In genomic region chr5:172454355-172455086, GRCh38 we compare ENCODE assay signal across 1 cellular context.
A peak's percentile ranks its signal among the peaks of the same experiment; 100 is the strongest.
TF ChIP-seq lines count a peak whose summit lies in the region.

Gene SH3PXD2B, minus strand, starts transcription at chr5:172454525. Its CDS starts 173 bp downstream, at chr5:172454352.

TF ChIP-seq in HepG2, 621 proteins besides CTCF, POLR2A, EP300 and RAD21 (continued from another document and continues in another):
- TF ChIP-seq ZNF710 (CRISPR knock-in tag; IDR thresholded peaks at IDR 0.05; ENCODE audit: borderline replicate concordance), result peak; percentile 37; the same call in 1 of the 2 replicates
- no peak for TF ChIP-seq NFIB (CRISPR knock-in tag; IDR thresholded peaks at IDR 0.05; ENCODE audit: borderline replicate concordance)
- TF ChIP-seq RAD51 (IDR thresholded peaks at IDR 0.05; ENCODE audit: borderline replicate concordance), result no peak
- 0 out of 4 replicates have a peak, but pooled peaks of 1 of the 2 experiments have one; percentile 36 for TF ChIP-seq KLF16 (CRISPR knock-in tag; IDR thresholded peaks at IDR 0.05)
- TF ChIP-seq ZNF446 (CRISPR knock-in tag; IDR thresholded peaks at IDR 0.05), result no peak
- peak; percentile 75 for TF ChIP-seq CHD4 (IDR thresholded peaks at IDR 0.05; ENCODE audit: borderline replicate concordance, low read length)
- TF ChIP-seq ZNF629 (CRISPR knock-in tag; conservative IDR thresholded peaks at IDR 0.05), result 0 out of 2 replicates have a peak, but pooled peaks have one; percentile 12
- peak; percentile 32 for TF ChIP-seq MAX (IDR thresholded peaks at IDR 0.05)
- 0 out of 2 replicates have a peak, but pooled peaks have one; percentile 11 for TF ChIP-seq ZNF770 (CRISPR knock-in tag; IDR thresholded peaks at IDR 0.05)
- TF ChIP-seq HDAC1 (CRISPR knock-in tag; IDR thresholded peaks at IDR 0.05), result peak; percentile 40; the same call in 1 of the 2 replicates
- no peak for TF ChIP-seq PCBP1 (IDR thresholded peaks at IDR 0.05; ENCODE audit: borderline replicate concordance, low read depth, low read length)
- TF ChIP-seq ELF1 (CRISPR knock-in tag; IDR thresholded peaks at IDR 0.05), result no peak
- TF ChIP-seq ZBTB39 (CRISPR knock-in tag; IDR thresholded peaks at IDR 0.05), result no peak
- peak; percentile 13; the same call in 1 of the 2 replicates for TF ChIP-seq TARDBP (CRISPR knock-in tag; IDR thresholded peaks at IDR 0.05)
- TF ChIP-seq ZBTB4 (CRISPR knock-in tag; IDR thresholded peaks at IDR 0.05; ENCODE audit: borderline replicate concordance), result peak; percentile 41; the same call in 1 of the 2 replicates
- TF ChIP-seq LBX2 (CRISPR knock-in tag; IDR thresholded peaks at IDR 0.05; ENCODE audit: borderline replicate concordance), result no peak
- no peak for TF ChIP-seq TFE3 (CRISPR knock-in tag; IDR thresholded peaks at IDR 0.05)
- TF ChIP-seq ZNF614 (CRISPR knock-in tag; IDR thresholded peaks at IDR 0.05; ENCODE audit: borderline replicate concordance), result 0 out of 2 replicates have a peak, but pooled peaks have one; percentile 24
- 0 out of 2 replicates have a peak, but pooled peaks have one; percentile 37 for TF ChIP-seq TGIF2 (CRISPR knock-in tag; IDR thresholded peaks at IDR 0.05)
- TF ChIP-seq RARA (CRISPR knock-in tag; IDR thresholded peaks at IDR 0.05), result 0 out of 2 replicates have a peak, but pooled peaks have one; percentile 25
- no peak for TF ChIP-seq PHF5A (CRISPR knock-in tag; IDR thresholded peaks at IDR 0.05; ENCODE audit: low read depth, unreplicated experiment)
- TF ChIP-seq ZBTB14 (CRISPR knock-in tag; IDR thresholded peaks at IDR 0.05), result peak; percentile 66
- TF ChIP-seq MEF2D (CRISPR knock-in tag; IDR thresholded peaks at IDR 0.05), result peak; percentile 21; the same call in 1 of the 2 replicates
- TF ChIP-seq KAT8 (CRISPR knock-in tag; IDR thresholded peaks at IDR 0.05), result 0 out of 2 replicates have a peak, but pooled peaks have one; percentile 39
- TF ChIP-seq GMEB1 (CRISPR knock-in tag; IDR thresholded peaks at IDR 0.05; ENCODE audit: borderline replicate concordance), result peak; percentile 38; the same call in 1 of the 2 replicates
- peak; percentile 68; the same call in 1 of the 2 replicates for TF ChIP-seq ZNF598 (CRISPR knock-in tag; IDR thresholded peaks at IDR 0.05; ENCODE audit: borderline replicate concordance)
- peak; percentile 35; the same call in 1 of the 2 replicates for TF ChIP-seq NFKB2 (CRISPR knock-in tag; IDR thresholded peaks at IDR 0.05; ENCODE audit: borderline replicate concordance)
- TF ChIP-seq RXRA (CRISPR knock-in tag; IDR thresholded peaks at IDR 0.05), result peak; percentile 48; the same call in 1 of the 2 replicates
- TF ChIP-seq MAZ (IDR thresholded peaks at IDR 0.05; ENCODE audit: borderline replicate concordance, low read depth, low read length), result no peak
- TF ChIP-seq MAZ (CRISPR knock-in tag; IDR thresholded peaks at IDR 0.05; ENCODE audit: low read depth), result peak; percentile 59; the same call in 1 of the 2 replicates
- no peak for TF ChIP-seq ZNF572 (CRISPR knock-in tag; IDR thresholded peaks at IDR 0.05)
- no peak for TF ChIP-seq NONO (IDR thresholded peaks at IDR 0.05)
- peak; percentile 63 for TF ChIP-seq NONO (CRISPR knock-in tag; conservative IDR thresholded peaks at IDR 0.05)
- TF ChIP-seq NR2F6 (IDR thresholded peaks at IDR 0.05), result no peak
- TF ChIP-seq NR2F6 (CRISPR knock-in tag; IDR thresholded peaks at IDR 0.05), result 0 out of 2 replicates have a peak, but pooled peaks have one; percentile 7
- TF ChIP-seq ZHX1 (CRISPR knock-in tag; IDR thresholded peaks at IDR 0.05; ENCODE audit: low read depth), result peak; percentile 39; the same call in 1 of the 2 replicates
- peak; percentile 93 for TF ChIP-seq ZNF768 (CRISPR knock-in tag; IDR thresholded peaks at IDR 0.05)
- 0 out of 2 replicates have a peak, but pooled peaks have one; percentile 39 for TF ChIP-seq ZNF776 (CRISPR knock-in tag; IDR thresholded peaks at IDR 0.05)
- TF ChIP-seq ZFP91 (CRISPR knock-in tag; IDR thresholded peaks at IDR 0.05; ENCODE audit: borderline replicate concordance), result peak; percentile 98
- TF ChIP-seq ZNF3 (CRISPR knock-in tag; IDR thresholded peaks at IDR 0.05), result peak; percentile 99
